In the genomic region with DNA sequence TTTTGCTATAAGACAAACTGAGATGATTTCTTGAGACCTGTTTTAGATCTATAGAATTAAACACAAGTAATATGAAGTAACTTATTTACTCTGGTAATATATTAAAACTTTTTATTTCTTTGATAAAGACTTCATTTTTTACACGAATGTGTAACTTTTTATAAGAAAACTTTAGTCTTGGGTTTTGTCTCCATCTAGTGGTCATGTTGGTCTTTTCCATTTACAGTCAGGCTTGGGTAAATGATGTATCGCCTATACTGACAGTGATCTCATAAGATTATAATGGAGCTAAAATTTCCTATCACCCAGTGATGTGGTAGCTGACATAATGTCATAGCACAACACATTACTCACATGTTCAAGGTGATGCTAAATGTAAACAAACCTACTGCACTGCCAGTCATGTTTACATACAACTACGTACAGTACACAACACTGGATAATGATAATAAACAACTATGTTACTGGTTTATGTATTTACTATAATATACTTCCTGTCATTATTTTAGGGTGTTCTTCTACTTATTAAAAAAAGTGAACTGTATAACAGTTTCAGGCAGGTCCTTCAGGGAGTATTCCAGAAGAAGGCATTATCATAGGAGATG, we compare ENCODE assay signal across 1 cellular context.
TF ChIP-seq lines count a peak whose summit lies in the region.

No MANE protein-coding gene starts in this region.

TF ChIP-seq in liver, 16 proteins besides CTCF, POLR2A, EP300 and RAD21 (continued from another document):
- TF ChIP-seq, protein P1, sequence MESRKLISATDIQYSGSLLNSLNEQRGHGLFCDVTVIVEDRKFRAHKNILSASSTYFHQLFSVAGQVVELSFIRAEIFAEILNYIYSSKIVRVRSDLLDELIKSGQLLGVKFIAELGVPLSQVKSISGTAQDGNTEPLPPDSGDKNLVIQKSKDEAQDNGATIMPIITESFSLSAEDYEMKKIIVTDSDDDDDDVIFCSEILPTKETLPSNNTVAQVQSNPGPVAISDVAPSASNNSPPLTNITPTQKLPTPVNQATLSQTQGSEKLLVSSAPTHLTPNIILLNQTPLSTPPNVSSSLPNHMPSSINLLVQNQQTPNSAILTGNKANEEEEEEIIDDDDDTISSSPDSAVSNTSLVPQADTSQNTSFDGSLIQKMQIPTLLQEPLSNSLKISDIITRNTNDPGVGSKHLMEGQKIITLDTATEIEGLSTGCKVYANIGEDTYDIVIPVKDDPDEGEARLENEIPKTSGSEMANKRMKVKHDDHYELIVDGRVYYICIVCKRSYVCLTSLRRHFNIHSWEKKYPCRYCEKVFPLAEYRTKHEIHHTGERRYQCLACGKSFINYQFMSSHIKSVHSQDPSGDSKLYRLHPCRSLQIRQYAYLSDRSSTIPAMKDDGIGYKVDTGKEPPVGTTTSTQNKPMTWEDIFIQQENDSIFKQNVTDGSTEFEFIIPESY (IDR thresholded peaks at IDR 0.05) = no peak
- TF ChIP-seq SP1 (IDR thresholded peaks at IDR 0.05) = no peak
- TF ChIP-seq TAF1 (conservative IDR thresholded peaks at IDR 0.05) = no peak
TF ChIP-seq in liver: peak in this region for 0.
